8 cellular contexts compared by ENCODE assay signal in the genomic region with DNA sequence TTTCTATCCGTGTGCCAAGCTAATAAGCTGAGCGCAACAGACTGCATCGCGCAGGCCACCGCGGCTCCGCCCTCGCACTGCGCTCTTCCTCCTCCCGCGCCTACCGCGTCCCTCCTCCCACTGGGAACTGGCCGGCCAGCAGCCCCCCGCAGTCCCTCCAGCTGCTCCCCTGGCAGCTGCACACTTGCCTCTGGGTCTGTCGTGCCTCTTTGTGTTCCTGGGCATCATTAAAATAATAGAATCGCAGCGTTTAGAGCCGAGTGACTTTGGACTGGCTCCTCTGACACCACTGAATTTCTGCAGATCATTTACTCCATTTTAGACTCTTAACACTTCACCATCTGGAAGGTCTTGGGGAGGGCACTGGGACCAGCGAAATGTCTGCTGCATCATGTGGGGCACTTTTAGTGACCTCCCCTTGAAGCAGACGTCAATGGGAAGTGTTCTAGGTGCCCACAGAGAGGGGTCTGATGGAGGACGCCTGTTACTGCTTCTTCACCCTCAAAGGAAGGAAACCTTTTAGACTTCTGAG. TPM values are rescaled to one million over a fixed set of nuclear protein-coding genes. Genes with fewer than 3 reads are reported as not detected.
A peak's percentile ranks its signal among the peaks of the same experiment; 100 is the strongest.
DNase-seq lines count a peak whose midpoint lies in the region; ATAC-seq and TF ChIP-seq lines count a peak whose summit lies in the region.

No MANE protein-coding gene starts in this region.

- peak in 2 of 5 donors; percentile 18 to 42 for DNase-seq in CD8-positive, alpha-beta memory T cell
- DNase-seq in activated CD4-positive, alpha-beta T cell treated with anti-CD3 and anti-CD28 coated beads, Interleukin-2, amount 10 ng/mL, durations not matched to agents 7 days and 5 days, result peak; percentile 11
- DNase-seq in esophagus squamous epithelium (lab: John Stamatoyannopoulos, UW), result no peak
- DNase-seq in ecto neural progenitor cell (ENCODE audit: low spot score), result no peak
- DNase-seq in T-helper 9 cell, result no peak

- TF ChIP-seq RAD21 in neural cell (conservative IDR thresholded peaks at IDR 0.05), result no peak

- H3K27me3 ChIP-seq in CD8-positive, alpha-beta memory T cell (ENCODE audit: insufficient read depth, low read length, poor library complexity, severe bottlenecking), result no peaks in the 10 kb centered on the region
- H3K27me3 ChIP-seq in esophagus squamous epithelium (no peaks in the 10 kb centered on the region), neural cell (ENCODE audit: insufficient read depth, low read depth, low read length) (no peaks in the 10 kb centered on the region)

- H3K27ac ChIP-seq in CD8-positive, alpha-beta memory T cell (ENCODE audit: low read depth, low read length), result no peak overlapping the region
- H3K27ac ChIP-seq in esophagus squamous epithelium (peak overlapping the region; percentile 47 to 78 (median 71)), neural cell (ENCODE audit: low read length) (no peak overlapping the region)

- no peak for TF ChIP-seq EP300 in neural cell (conservative IDR thresholded peaks at IDR 0.05; ENCODE audit: poor library complexity, severe bottlenecking)

- POLR2A ChIA-PET in CD8-positive, alpha-beta memory T cell (lab: Charles Lee), result interaction anchor here (1.0 kb wide), 1 partner anchor 92 kb away, joined by 3 read pairs; no protein-coding TSS in a partner anchor
- POLR2A ChIA-PET in activated CD4-positive, alpha-beta T cell treated with anti-CD3 and anti-CD28 coated beads, Interleukin-2, amount 10 ng/mL, durations not matched to agents 7 days and 5 days (lab: Charles Lee), result no interaction called here

- TF ChIP-seq POLR2A in esophagus squamous epithelium (IDR thresholded peaks at IDR 0.05), result no peak

- H3K4me1 Mint-ChIP-seq in CD8-positive, alpha-beta memory T cell, result peaks cover 22 to 31% (median 25%) of the 10 kb centered on the region in 3 donors
- H3K4me1 Mint-ChIP-seq in activated CD4-positive, alpha-beta T cell treated with anti-CD3 and anti-CD28 coated beads, Interleukin-2, amount 10 ng/mL, durations not matched to agents 7 days and 5 days, result peaks cover 12% of the 10 kb centered on the region

- peaks cover 0 to 8% (median 0%) of the 10 kb centered on the region in 5 donors for H3K9me3 Mint-ChIP-seq in CD8-positive, alpha-beta memory T cell
- peaks cover 3% of the 10 kb centered on the region for H3K9me3 Mint-ChIP-seq in activated CD4-positive, alpha-beta T cell treated with anti-CD3 and anti-CD28 coated beads, Interleukin-2, amount 10 ng/mL, durations not matched to agents 7 days and 5 days

- no peaks in the 10 kb centered on the region for H3K9me3 ChIP-seq in CD8-positive, alpha-beta memory T cell (ENCODE audit: low read length)
- H3K9me3 ChIP-seq in esophagus squamous epithelium (no peaks in the 10 kb centered on the region), neural cell (ENCODE audit: low read length) (peaks cover 5% of the 10 kb centered on the region)

- H3K4me3 ChIP-seq in CD8-positive, alpha-beta memory T cell (ENCODE audit: low read length), result peak overlapping the region; percentile 51
- H3K4me3 ChIP-seq in esophagus squamous epithelium, result peak overlapping the region; percentile 25 to 64 (median 51)
- H3K4me3 ChIP-seq in neural cell (ENCODE audit: low read length), result peak overlapping the region; percentile 44

- 6 to 10% methylated on average over 21 to 22 of the region's 22 CpGs for WGBS in esophagus squamous epithelium, 2 donors

- no peaks in the 10 kb centered on the region for H4K20me1 ChIP-seq in neural cell (ENCODE audit: insufficient read depth)

- no peak overlapping the region for H2AFZ ChIP-seq in neural cell (ENCODE audit: low read depth, low read length)

- no peaks in the 10 kb centered on the region for H3F3A ChIP-seq in neural cell (ENCODE audit: insufficient read depth, low read length, poor library complexity, severe bottlenecking)

- intact Hi-C loops in esophagus squamous epithelium (cut with DNase I), result no loop called here

- ATAC-seq in GM19438 (IDR thresholded peaks at IDR 0.05; ENCODE audit: low read depth, unreplicated experiment) (peak; percentile 86), HG03571 (IDR thresholded peaks at IDR 0.05; ENCODE audit: unreplicated experiment) (peak; percentile 72)

- H3K9ac ChIP-seq in neural cell (ENCODE audit: low read length), result no peak overlapping the region

- H3K4me1 ChIP-seq in CD8-positive, alpha-beta memory T cell (ENCODE audit: insufficient read depth, low read length), result peaks cover 4% of the 10 kb centered on the region
- H3K4me1 ChIP-seq in esophagus squamous epithelium, result peaks cover 0 to 26% (median 0%) of the 10 kb centered on the region in 3 donors

- TF ChIP-seq CTCF in esophagus squamous epithelium (IDR thresholded peaks at IDR 0.05), result no peak
- TF ChIP-seq CTCF in neural cell (IDR thresholded peaks at IDR 0.05; ENCODE audit: poor library complexity, severe bottlenecking), result no peak

- H3K4me2 ChIP-seq in neural cell (ENCODE audit: low read length), result no peak overlapping the region

- H3K9me2 ChIP-seq in neural cell (ENCODE audit: insufficient read depth, low read length), result no peaks in the 10 kb centered on the region

- H3K4me3 Mint-ChIP-seq in CD8-positive, alpha-beta memory T cell, result peak overlapping the region; percentile 86 to 95 (median 90)
- H3K4me3 Mint-ChIP-seq in activated CD4-positive, alpha-beta T cell treated with anti-CD3 and anti-CD28 coated beads, Interleukin-2, amount 10 ng/mL, durations not matched to agents 7 days and 5 days, result peak overlapping the region; percentile 78

- H3K36me3 Mint-ChIP-seq in CD8-positive, alpha-beta memory T cell, result no peaks in the 10 kb centered on the region
- H3K36me3 Mint-ChIP-seq in activated CD4-positive, alpha-beta T cell treated with anti-CD3 and anti-CD28 coated beads, Interleukin-2, amount 10 ng/mL, durations not matched to agents 7 days and 5 days (ENCODE audit: low read depth), result no peaks in the 10 kb centered on the region

- no peaks in the 10 kb centered on the region for H3K79me2 ChIP-seq in neural cell (replicated peaks; ENCODE audit: insufficient read depth, low read length)

- CTCF ChIA-PET in CD8-positive, alpha-beta memory T cell (lab: Charles Lee), result no interaction called here
- CTCF ChIA-PET in activated CD4-positive, alpha-beta T cell treated with anti-CD3 and anti-CD28 coated beads, Interleukin-2, amount 10 ng/mL, durations not matched to agents 7 days and 5 days (lab: Charles Lee), result interaction anchor here (1.7 kb wide), 1 partner anchor 13 kb away, joined by 4 read pairs; no protein-coding TSS in a partner anchor

- H3K27ac Mint-ChIP-seq in CD8-positive, alpha-beta memory T cell, result peak overlapping the region in 5 of 8 donors; percentile 37 to 89 (median 69)
- no peak overlapping the region for H3K27ac Mint-ChIP-seq in activated CD4-positive, alpha-beta T cell treated with anti-CD3 and anti-CD28 coated beads, Interleukin-2, amount 10 ng/mL, durations not matched to agents 7 days and 5 days

- H3K27me3 Mint-ChIP-seq in CD8-positive, alpha-beta memory T cell, result peaks cover 0 to 30% of the 10 kb centered on the region in 2 donors
- H3K27me3 Mint-ChIP-seq in activated CD4-positive, alpha-beta T cell treated with anti-CD3 and anti-CD28 coated beads, Interleukin-2, amount 10 ng/mL, durations not matched to agents 7 days and 5 days, result peaks cover 3% of the 10 kb centered on the region

- H3K36me3 ChIP-seq in CD8-positive, alpha-beta memory T cell (ENCODE audit: insufficient read depth, low read length), result no peaks in the 10 kb centered on the region
- H3K36me3 ChIP-seq in esophagus squamous epithelium (no peaks in the 10 kb centered on the region), neural cell (ENCODE audit: insufficient read depth, low read length) (no peaks in the 10 kb centered on the region)

TF ChIP-seq in neural cell, 6 proteins besides CTCF, POLR2A, EP300 and RAD21:
- TF ChIP-seq MXI1 (conservative IDR thresholded peaks at IDR 0.05; ENCODE audit: poor library complexity, severe bottlenecking), result no peak
- no peak for TF ChIP-seq EZH2 (IDR thresholded peaks at IDR 0.05; ENCODE audit: borderline replicate concordance, insufficient read depth, low read length, poor library complexity, severe bottlenecking)
- no peak for TF ChIP-seq POLR2AphosphoS5 (IDR thresholded peaks at IDR 0.05)

RNA-seq across cellular contexts. Expression of a gene that starts 20.9 kb away (rescaled TPM):
- total RNA-seq in CD8-positive, alpha-beta memory T cell, result 10 to 100 TPM; 29.8 to 35.1 TPM
- polyA plus RNA-seq in CD8-positive, alpha-beta memory T cell, result 3.9 TPM
- total RNA-seq in activated CD4-positive, alpha-beta T cell treated with anti-CD3 and anti-CD28 coated beads, Interleukin-2, amount 10 ng/mL, durations not matched to agents 7 days and 5 days, result 10 to 100 TPM; 21.9 to 28.9 TPM
- total RNA-seq in esophagus squamous epithelium, result 10 to 100 TPM; 36.7 to 69.8 (median 67.7) TPM
- 39.6 and 49.8 TPM in 2 replicates for polyA plus RNA-seq in neural cell
- 55.8 and 59.4 TPM in 2 replicates for polyA minus RNA-seq in neural cell

Comparison
In these comparisons a context has a peak if more than half of its experiments do, and no peak if none do; other contexts are left out.
1. H3K27ac ChIP-seq: peak in esophagus squamous epithelium (4 of 4); none in CD8-positive, alpha-beta memory T cell (single experiment) and neural cell (single experiment).
2. Peak in every context shown above with its lines, with median percentiles within 50 percentile points of each other: H3K4me3 ChIP-seq.